ENCODE assay signal across 13 cellular contexts in genomic region chr2:170950221-170950737, GRCh38. TPM values are rescaled to one million over a fixed set of nuclear protein-coding genes. Genes with fewer than 3 reads are reported as not detected.
DNase-seq lines count a peak whose midpoint lies in the region; ATAC-seq and TF ChIP-seq lines count a peak whose summit lies in the region.
"Had no signal": no experiment of that assay in that cellular context is flagged by ENCODE, and none has a peak within 500 bp of the region (broad histone marks: within the 10 kb centered on the region; RNA-seq: fewer than 3 reads in every experiment).

No MANE protein-coding gene starts in this region.

- H3K9me3 ChIP-seq in left lung = no peaks in the 10 kb centered on the region

- DNase-seq in left lung = no peak
- DNase-seq in posterior cingulate gyrus = no peak
- DNase-seq in stimulated activated CD4-positive, alpha-beta T cell treated with anti-CD3 and anti-CD28 coated beads, Interleukin-4, amount 100 ng/mL, for 1 hour = no peak
- DNase-seq in cerebellar nuclear complex (lab: John Stamatoyannopoulos, UW) = no peak
- no peak for DNase-seq in anterior cingulate cortex (lab: John Stamatoyannopoulos, UW)
- DNase-seq: activated CD8-positive, alpha-beta memory T cell treated with anti-CD3 and anti-CD28 coated beads, Interleukin-2, amount 50 U/mL, for 4 hours; DMS53; NCI-H446 treated with DMSO at 0.1 percent for 48 hours had no signal

- ATAC-seq in GM18858 (IDR thresholded peaks at IDR 0.05; ENCODE audit: unreplicated experiment) = peak; percentile 77
- peak; percentile 83 for ATAC-seq in GM21529 (IDR thresholded peaks at IDR 0.05; ENCODE audit: unreplicated experiment)
- peak; percentile 82 for ATAC-seq in HG03175 (IDR thresholded peaks at IDR 0.05; ENCODE audit: unreplicated experiment)
- ATAC-seq in left lung = peak; percentile 40
- ATAC-seq: natural killer cell treated with Interleukin-12 subunit alpha and Interleukin-12 subunit beta and Interleukin-15 and Interleukin-18, amount 100 ng/mL, for 72 hours had no signal

- no peak for TF ChIP-seq CTCF in left lung (IDR thresholded peaks at IDR 0.05)

- no peak overlapping the region for H3K4me3 ChIP-seq in left lung
- H3K4me3 ChIP-seq: cardiac muscle cell had no signal

- H3K27ac ChIP-seq in left lung = peak overlapping the region in 1 of 2 donors; percentile 21
- H3K27ac ChIP-seq: cardiac muscle cell had no signal

- peaks cover 0 to 12% of the 10 kb centered on the region in 2 donors for H3K4me1 ChIP-seq in left lung

- H3K27me3 ChIP-seq in left lung = no peaks in the 10 kb centered on the region
- H3K27me3 ChIP-seq: cardiac muscle cell had no signal

- intact Hi-C loops in left lung (cut with DNase I) = no loop called here
- intact Hi-C loops in posterior cingulate gyrus (cut with DNase I) = no loop called here

- H3K36me3 ChIP-seq in left lung = peaks cover 4 to 61% of the 10 kb centered on the region in 2 donors

RNA-seq across cellular contexts. Expression of gene GORASP2, which starts 21.2 kb away (rescaled TPM):
- total RNA-seq in left lung = 10 to 100 TPM; 80.7 to 84.4 TPM
